Comparison of ENCODE assay signal across 9 cellular contexts in the genomic region with DNA sequence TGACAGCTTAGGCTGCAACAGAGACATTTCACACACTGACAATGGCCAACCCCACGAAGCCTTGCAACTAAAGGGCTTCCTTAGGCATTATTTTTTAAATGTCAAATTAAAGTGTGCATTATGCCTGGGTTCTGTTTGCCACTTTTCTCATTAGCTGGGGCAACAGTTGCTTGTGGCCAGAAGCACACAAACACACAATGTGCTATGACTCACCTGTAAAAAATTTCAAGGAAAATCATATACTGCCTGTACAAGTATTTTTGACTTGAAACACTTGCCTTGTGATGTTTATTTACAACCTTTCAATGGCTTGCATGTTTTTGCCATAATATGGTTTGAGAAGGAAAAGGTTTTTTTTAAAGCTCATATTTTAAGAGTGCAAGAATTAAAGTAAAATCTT. TPM values are rescaled to one million over a fixed set of nuclear protein-coding genes. Genes with fewer than 3 reads are reported as not detected.
DNase-seq lines count a peak whose midpoint lies in the region; ATAC-seq and TF ChIP-seq lines count a peak whose summit lies in the region.
"Had no signal": no experiment of that assay in that cellular context is flagged by ENCODE, and none has a peak within 500 bp of the region (broad histone marks: within the 10 kb centered on the region; RNA-seq: fewer than 3 reads in every experiment).

No MANE protein-coding gene starts in this region.

- H3K4me3 Mint-ChIP-seq in neural progenitor cell, result peak overlapping the region; percentile 91

- H3K27ac ChIP-seq in Panc1 (ENCODE audit: low read length), result peak overlapping the region; percentile 13; the same call in 1 of the 2 replicates
- no peak overlapping the region for H3K27ac ChIP-seq in esophagus muscularis mucosa (replicated peaks in 1 of 4)
- no peak overlapping the region for H3K27ac ChIP-seq in neural progenitor cell

- ATAC-seq in Panc1, result no peak
- no peak for ATAC-seq in GM19324 (IDR thresholded peaks at IDR 0.05; ENCODE audit: low FRiP score, unreplicated experiment)
- ATAC-seq in HG03196 (IDR thresholded peaks at IDR 0.05; ENCODE audit: unreplicated experiment), result no peak
- ATAC-seq in HG03342 (IDR thresholded peaks at IDR 0.05; ENCODE audit: unreplicated experiment), result no peak

- in situ Hi-C loops in Panc1 (cut with HindIII; ENCODE audit: low pct_unique_long_range_greater_than_20kb, low sequenced_read_pairs), result no loop called here

- H3K4me2 ChIP-seq in neural progenitor cell, result peak overlapping the region; percentile 98

- H3K4me1 ChIP-seq in Panc1 (ENCODE audit: control insufficient read depth, insufficient read depth, low read length) (peaks cover 2% of the 10 kb centered on the region; the same call in 1 of the 2 replicates), esophagus muscularis mucosa (peaks cover 30 to 76% (median 63%) of the 10 kb centered on the region in 4 donors), neural progenitor cell (peaks cover 16% of the 10 kb centered on the region)

- H3F3A ChIP-seq in neural progenitor cell (ENCODE audit: low read depth), result peaks cover 10% of the 10 kb centered on the region

- peaks cover 19% of the 10 kb centered on the region for H3K4me1 Mint-ChIP-seq in neural progenitor cell

- peaks cover 28% of the 10 kb centered on the region for H3K27me3 ChIP-seq in Panc1 (ENCODE audit: control insufficient read depth, insufficient read depth, low read length)
- no peaks in the 10 kb centered on the region for H3K27me3 ChIP-seq in esophagus muscularis mucosa
- H3K27me3 ChIP-seq in neural progenitor cell, result peaks cover 77% of the 10 kb centered on the region

- peak; percentile 54 for DNase-seq in DMS53 (lab: John Stamatoyannopoulos, UW)
- DNase-seq in Panc1 (ENCODE audit: low read depth, low spot score), result no peak
- no peak for DNase-seq in esophagus muscularis mucosa (ENCODE audit: extremely low spot score)
- no peak for DNase-seq in neural progenitor cell (ENCODE audit: low spot score)
- no peak for DNase-seq in head of caudate nucleus
- DNase-seq: cerebellar nuclear complex had no signal

- no peak overlapping the region for H2AFZ ChIP-seq in neural progenitor cell (replicated peaks)

- POLR2A ChIA-PET in Panc1 (lab: Charles Lee), result no interaction called here

- TF ChIP-seq CTCF in Panc1 (IDR thresholded peaks at IDR 0.05), result no peak
- TF ChIP-seq CTCF in esophagus muscularis mucosa (IDR thresholded peaks at IDR 0.05), result no peak
- TF ChIP-seq CTCF in neural progenitor cell (IDR thresholded peaks at IDR 0.05), result no peak

- H3K79me2 ChIP-seq in neural progenitor cell (ENCODE audit: low read depth), result no peaks in the 10 kb centered on the region

- no peak overlapping the region for H3K27ac Mint-ChIP-seq in neural progenitor cell

- H3K4me3 ChIP-seq in Panc1 (ENCODE audit: low read depth in 2 of 2, low read length in 2 of 2) (peak overlapping the region; percentile 56 to 83; a peak in 3 of 4 replicates), esophagus muscularis mucosa (peak overlapping the region; percentile 88 to 93 (median 92)), neural progenitor cell (no peak overlapping the region)

- TF ChIP-seq POLR2A in esophagus muscularis mucosa (IDR thresholded peaks at IDR 0.05; ENCODE audit: low read depth), result no peak

- no peak overlapping the region for H3K9ac ChIP-seq in neural progenitor cell

- intact Hi-C loops in Panc1 (cut with micrococcal nuclease; ENCODE audit: unreplicated experiment), result no loop called here
- intact Hi-C loops in esophagus muscularis mucosa (cut with DNase I), result no loop called here
- intact Hi-C loops in head of caudate nucleus (cut with DNase I), result no loop called here

- H4K20me1 ChIP-seq in neural progenitor cell (ENCODE audit: low read depth), result no peaks in the 10 kb centered on the region

- BruUV-seq in Panc1 (replicated peaks; lab: Mats Ljungman, UMichigan), result no TSS peak

- H3K36me3 ChIP-seq in Panc1 (ENCODE audit: control insufficient read depth, insufficient read depth, low read length), result no peaks in the 10 kb centered on the region; the same call in 1 of the 2 replicates
- H3K36me3 ChIP-seq in esophagus muscularis mucosa, result peaks cover 0 to 17% (median 2%) of the 10 kb centered on the region in 4 donors
- H3K36me3 ChIP-seq in neural progenitor cell, result no peaks in the 10 kb centered on the region

- WGBS in esophagus muscularis mucosa, result 69% methylated on average over 1 of the region's 1 CpG

- H3K27me3 Mint-ChIP-seq in neural progenitor cell (ENCODE audit: insufficient read depth, low read depth), result peaks cover 24% of the 10 kb centered on the region

- CTCF ChIA-PET in Panc1 (lab: Charles Lee), result no interaction called here

- no peaks in the 10 kb centered on the region for H3K9me3 Mint-ChIP-seq in neural progenitor cell

- no peaks in the 10 kb centered on the region for H3K9me3 ChIP-seq in Panc1 (ENCODE audit: control insufficient read depth, insufficient read depth, low read depth, low read length)
- no peaks in the 10 kb centered on the region for H3K9me3 ChIP-seq in esophagus muscularis mucosa
- H3K9me3 ChIP-seq in neural progenitor cell (ENCODE audit: low read depth), result no peaks in the 10 kb centered on the region

- H3K36me3 Mint-ChIP-seq in neural progenitor cell, result no peaks in the 10 kb centered on the region

- no peak for TF ChIP-seq EP300 in esophagus muscularis mucosa (IDR thresholded peaks at IDR 0.05)

RNA-seq across cellular contexts. Expression of gene NTN4, which starts 1.9 kb away (rescaled TPM):
- total RNA-seq in Panc1 (2021; ENCODE audit: unreplicated experiment), result 17.1 TPM
- 13.2 TPM for polyA plus RNA-seq in Panc1 (2012; ENCODE audit: insufficient read length)
- total RNA-seq in esophagus muscularis mucosa, result 10 to 100 TPM; 46.7 to 73.1 (median 52.7) TPM
- 2.3 and 2.5 TPM in 2 replicates for total RNA-seq in neural progenitor cell (ENCODE audit: low replicate concordance)
